Comparison of ENCODE assay signal across 1 cellular context in genomic region chr20:37357481-37358365, GRCh38.
TF ChIP-seq lines count a peak whose summit lies in the region.

No MANE protein-coding gene starts in this region.

TF ChIP-seq in GM23338, 12 proteins besides CTCF, POLR2A, EP300 and RAD21 (continued from another document):
- TF ChIP-seq ZNF462 (CRISPR knock-in tag; IDR thresholded peaks at IDR 0.05) = no peak
- no peak for TF ChIP-seq JUNB (IDR thresholded peaks at IDR 0.05; ENCODE audit: unreplicated experiment)
- TF ChIP-seq NANOG (IDR thresholded peaks at IDR 0.05; ENCODE audit: borderline replicate concordance) = no peak
- TF ChIP-seq ETS1 (IDR thresholded peaks at IDR 0.05) = no peak
- no peak for TF ChIP-seq ZNF331 (CRISPR knock-in tag; IDR thresholded peaks at IDR 0.05; ENCODE audit: low read depth)
